ENCODE assay signal across 15 cellular contexts in genomic region chr3:72258366-72258765, GRCh38.
DNase-seq lines count a peak whose midpoint lies in the region; ATAC-seq and TF ChIP-seq lines count a peak whose summit lies in the region.
"Had no signal": no experiment of that assay in that cellular context is flagged by ENCODE, and none has a peak within 500 bp of the region (broad histone marks: within the 10 kb centered on the region; RNA-seq: fewer than 3 reads in every experiment).

No MANE protein-coding gene starts in this region.

- H3K36me3 ChIP-seq in HUES6 (ENCODE audit: control insufficient read depth, insufficient read depth, low read length) (no peaks in the 10 kb centered on the region), neural cell (ENCODE audit: insufficient read depth, low read length) (no peaks in the 10 kb centered on the region)

- H3K9me2 ChIP-seq in neural cell (ENCODE audit: insufficient read depth, low read length), result no peaks in the 10 kb centered on the region

- H4K20me1 ChIP-seq in neural cell (ENCODE audit: insufficient read depth), result no peaks in the 10 kb centered on the region

- no peaks in the 10 kb centered on the region for H3K79me2 ChIP-seq in neural cell (replicated peaks; ENCODE audit: insufficient read depth, low read length)

- peaks cover 20% of the 10 kb centered on the region for H3K4me1 ChIP-seq in HUES6 (ENCODE audit: control insufficient read depth, insufficient read depth, low read length)

- intact Hi-C loops in Right ventricle myocardium inferior (cut with DNase I), result no loop called here

- peaks cover 53% of the 10 kb centered on the region for H3K4me1 Mint-ChIP-seq in activated naive CD8-positive, alpha-beta T cell (ENCODE audit: low read depth)

- no peaks in the 10 kb centered on the region for H3F3A ChIP-seq in neural cell (ENCODE audit: insufficient read depth, low read length, poor library complexity, severe bottlenecking)

- H3K4me2 ChIP-seq in neural cell (ENCODE audit: low read length), result no peak overlapping the region

- ATAC-seq in Right ventricle myocardium inferior (no peak), GM21717 (IDR thresholded peaks at IDR 0.05; ENCODE audit: unreplicated experiment) (no peak)
- ATAC-seq: K562 had no signal

- TF ChIP-seq EP300 in neural cell (conservative IDR thresholded peaks at IDR 0.05; ENCODE audit: poor library complexity, severe bottlenecking), result no peak

- H3K4me3 ChIP-seq in HUES6 (ENCODE audit: low read depth, low read length), result no peak overlapping the region
- H3K4me3 ChIP-seq in neural cell (ENCODE audit: low read length), result no peak overlapping the region
- H3K4me3 ChIP-seq: K562 had no signal

- peaks cover 6% of the 10 kb centered on the region for H3K36me3 Mint-ChIP-seq in activated naive CD8-positive, alpha-beta T cell

- peak overlapping the region; percentile 15 for H3K9ac ChIP-seq in HUES6 (ENCODE audit: low read length)
- peak overlapping the region; percentile 7 for H3K9ac ChIP-seq in neural cell (ENCODE audit: low read length)

- DNase-seq in NCI-H2171 treated with DMSO at 0.1 percent for 48 hours (lab: John Stamatoyannopoulos, UW), result peak; percentile 62
- DNase-seq in NCI-H2171 (lab: John Stamatoyannopoulos, UW), result no peak
- no peak for DNase-seq in NCI-H2107 treated with DMSO at 0.1 percent for 48 hours (lab: John Stamatoyannopoulos, UW; ENCODE audit: unreplicated experiment)
- DNase-seq in Right ventricle myocardium inferior (ENCODE audit: missing footprints), result no peak
- DNase-seq: activated CD4-positive, alpha-beta T cell treated with anti-CD3 and anti-CD28 coated beads, Interleukin-2, amount 50 U/mL, for 48 hours; activated effector memory CD4-positive, alpha-beta T cell treated with Interleukin-2 at 50 U/mL for 16 hours; left ventricle myocardium superior; NCI-H1694 treated with DMSO at 0.1 percent for 48 hours; NK-92 treated with Interleukin-12 subunit alpha and Interleukin-12 subunit beta, amount 100 ng/mL, for 24 hours; T1000 had no signal

- H3K9me3 Mint-ChIP-seq in activated naive CD8-positive, alpha-beta T cell (ENCODE audit: low read depth), result no peaks in the 10 kb centered on the region

- H3K9me3 ChIP-seq in HUES6 (ENCODE audit: control insufficient read depth, insufficient read depth, low read depth, low read length), result 0 out of 2 replicates have a peak, but pooled peaks cover 2% of the 10 kb centered on the region
- no peaks in the 10 kb centered on the region for H3K9me3 ChIP-seq in neural cell (ENCODE audit: low read length)

- peak overlapping the region; percentile 54 for H3K27ac Mint-ChIP-seq in activated naive CD8-positive, alpha-beta T cell

- H3K27ac ChIP-seq in HUES6 (ENCODE audit: low read depth, low read length), result no peak overlapping the region
- no peak overlapping the region for H3K27ac ChIP-seq in neural cell (ENCODE audit: low read length)

- peak overlapping the region; percentile 71 for H3K4me3 Mint-ChIP-seq in activated naive CD8-positive, alpha-beta T cell

- peak overlapping the region; percentile 24 for H2AFZ ChIP-seq in neural cell (ENCODE audit: low read depth, low read length)

- no peak for TF ChIP-seq RAD21 in neural cell (conservative IDR thresholded peaks at IDR 0.05)

- H3K27me3 Mint-ChIP-seq in activated naive CD8-positive, alpha-beta T cell, result no peaks in the 10 kb centered on the region

- H3K27me3 ChIP-seq in HUES6 (ENCODE audit: control insufficient read depth, insufficient read depth, low read length), result no peaks in the 10 kb centered on the region
- no peaks in the 10 kb centered on the region for H3K27me3 ChIP-seq in neural cell (ENCODE audit: insufficient read depth, low read depth, low read length)

- no peak for TF ChIP-seq CTCF in neural cell (IDR thresholded peaks at IDR 0.05; ENCODE audit: poor library complexity, severe bottlenecking)

TF ChIP-seq in neural cell, 6 proteins besides CTCF, POLR2A, EP300 and RAD21:
- TF ChIP-seq SMC3 (conservative IDR thresholded peaks at IDR 0.05; ENCODE audit: poor library complexity) (no peak), REST (IDR thresholded peaks at IDR 0.05; ENCODE audit: borderline replicate concordance) (no peak), EZH2 (IDR thresholded peaks at IDR 0.05; ENCODE audit: borderline replicate concordance, insufficient read depth, low read length, poor library complexity, severe bottlenecking) (no peak), POLR2AphosphoS5 (IDR thresholded peaks at IDR 0.05) (no peak), MXI1 (conservative IDR thresholded peaks at IDR 0.05; ENCODE audit: poor library complexity, severe bottlenecking) (no peak), TAF1 (IDR thresholded peaks at IDR 0.05; ENCODE audit: low read depth) (no peak)
TF ChIP-seq in neural cell: peak in this region for 0.
